In genomic region chr13:99386911-99387788, GRCh38 we compare ENCODE assay signal across 8 cellular contexts.
DNase-seq lines count a peak whose midpoint lies in the region; ATAC-seq and TF ChIP-seq lines count a peak whose summit lies in the region.

No MANE protein-coding gene starts in this region.

- no peak overlapping the region for H2AFZ ChIP-seq in hepatocyte

- H3K4me3 ChIP-seq in SJCRH30 (no peak overlapping the region), hepatocyte (no peak overlapping the region)

- no peaks in the 10 kb centered on the region for H3K36me3 ChIP-seq in SJCRH30
- H3K36me3 ChIP-seq in hepatocyte (replicated peaks; ENCODE audit: insufficient read depth, low read depth), result no peaks in the 10 kb centered on the region

- H3K27me3 ChIP-seq in SJCRH30, result no peaks in the 10 kb centered on the region
- H3K27me3 ChIP-seq in hepatocyte, result no peaks in the 10 kb centered on the region

- peak; percentile 46 to 62 for DNase-seq in SJCRH30
- peak; percentile 86 for DNase-seq in activated naive CD4-positive, alpha-beta T cell treated with Interleukin-2 at 50 U/mL for 16 hours
- DNase-seq in hepatocyte (ENCODE audit: low spot score), result no peak
- DNase-seq in stimulated activated CD4-positive, alpha-beta T cell treated with anti-CD3 and anti-CD28 coated beads, Interleukin-2, amount 100 ng/mL, for 48 hours, result peak; percentile 93 to 95
- no peak for DNase-seq in ureter (ENCODE audit: low spot score)

- no peaks in the 10 kb centered on the region for H4K20me1 ChIP-seq in hepatocyte (ENCODE audit: insufficient read depth, poor library complexity, severe bottlenecking)

- H3K79me2 ChIP-seq in hepatocyte, result no peaks in the 10 kb centered on the region

- H3K9me3 ChIP-seq in SJCRH30 (replicated peaks) (no peaks in the 10 kb centered on the region), hepatocyte (ENCODE audit: low read depth) (no peaks in the 10 kb centered on the region)

- peak; percentile 59 for ATAC-seq in GM18498 (IDR thresholded peaks at IDR 0.05; ENCODE audit: unreplicated experiment)
- ATAC-seq in HG03139 (IDR thresholded peaks at IDR 0.05; ENCODE audit: unreplicated experiment), result peak; percentile 61
- no peak for ATAC-seq in HG03039 (IDR thresholded peaks at IDR 0.05; ENCODE audit: unreplicated experiment)

- H3K4me2 ChIP-seq in hepatocyte, result no peak overlapping the region

- no peaks in the 10 kb centered on the region for H3K9me2 ChIP-seq in hepatocyte (replicated peaks; ENCODE audit: insufficient read depth)

- H3K27ac ChIP-seq in SJCRH30 (no peak overlapping the region), hepatocyte (no peak overlapping the region)

- 72% methylated on average over 12 of the region's 12 CpGs for WGBS in hepatocyte (ENCODE audit: low lambda C conversion rate, missing lambda C conversion rate)

- no peaks in the 10 kb centered on the region for H3K4me1 ChIP-seq in SJCRH30
- no peaks in the 10 kb centered on the region for H3K4me1 ChIP-seq in hepatocyte (ENCODE audit: insufficient read depth)

- peak; percentile 38 for TF ChIP-seq CTCF in hepatocyte (IDR thresholded peaks at IDR 0.05; ENCODE audit: poor library complexity)

Comparison
In these comparisons a context has a peak if more than half of its experiments do, and no peak if none do; other contexts are left out.
1. DNase-seq: peak in SJCRH30 (2 of 2), activated naive CD4-positive, alpha-beta T cell treated with Interleukin-2 at 50 U/mL for 16 hours (single experiment) and stimulated activated CD4-positive, alpha-beta T cell treated with anti-CD3 and anti-CD28 coated beads, Interleukin-2, amount 100 ng/mL, for 48 hours (2 of 2); none in hepatocyte (single experiment) and ureter (single experiment).